Comparison of ENCODE assay signal across 21 cellular contexts in the genomic region with DNA sequence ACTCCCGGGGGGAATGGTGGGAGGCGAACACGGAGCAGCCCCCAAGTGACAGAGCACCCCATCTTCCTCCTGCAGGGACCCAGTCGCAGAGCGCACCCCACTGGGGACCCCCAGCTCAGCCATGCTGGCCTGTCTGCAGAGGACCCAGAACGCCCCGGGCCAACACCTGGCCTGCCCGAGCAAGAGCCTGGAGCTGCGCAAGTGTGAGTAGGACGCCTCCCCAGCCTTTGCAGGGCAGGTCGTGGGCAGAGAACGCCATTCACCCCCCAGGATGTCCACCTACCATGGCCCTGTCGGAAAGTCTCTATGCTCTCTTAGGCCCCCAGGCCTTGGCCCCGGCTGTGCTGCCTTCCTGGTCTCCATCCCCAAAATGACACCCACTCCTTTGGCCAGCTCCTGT. TPM values are rescaled to one million over a fixed set of nuclear protein-coding genes. Genes with fewer than 3 reads are reported as not detected.
DNase-seq lines count a peak whose midpoint lies in the region; ATAC-seq, FAIRE-seq and TF ChIP-seq lines count a peak whose summit lies in the region.
"Had no signal": no experiment of that assay in that cellular context is flagged by ENCODE, and none has a peak within 500 bp of the region (broad histone marks: within the 10 kb centered on the region; RNA-seq: fewer than 3 reads in every experiment).

No MANE protein-coding gene starts in this region.

- CTCF ChIA-PET in HepG2 (lab: Yijun Ruan, JAX; ENCODE audit: low intra/inter-chr PET ratio, low total read pairs) = no interaction called here

- no peaks in the 10 kb centered on the region for H3K27me3 ChIP-seq in right lobe of liver
- H3K27me3 ChIP-seq in HepG2 (ENCODE audit: control insufficient read depth in 1 of 2, insufficient read depth in 2 of 2, low read length in 2 of 2) = no peaks in the 10 kb centered on the region
- no peaks in the 10 kb centered on the region for H3K27me3 ChIP-seq in heart left ventricle
- H3K27me3 ChIP-seq in osteoblast (ENCODE audit: insufficient read depth, low read length) = no peaks in the 10 kb centered on the region
- H3K27me3 ChIP-seq in aorta (ENCODE audit: control insufficient read depth in 1 of 2, insufficient read depth in 2 of 2, low read length in 1 of 2) = peaks cover 0 to 3% of the 10 kb centered on the region in 2 donors
- H3K27me3 ChIP-seq: SJCRH30 had no signal

- no peaks in the 10 kb centered on the region for H3K79me2 ChIP-seq in HepG2 (ENCODE audit: insufficient read depth, low read length)
- H3K79me2 ChIP-seq in osteoblast (ENCODE audit: insufficient read depth, low read length) = no peaks in the 10 kb centered on the region

- H3K27me3 Mint-ChIP-seq in activated T-cell treated with anti-CD3 and anti-CD28 coated beads, Interleukin-2, amount 50 U/mL, for 24 hours = peaks cover 5% of the 10 kb centered on the region
- no peaks in the 10 kb centered on the region for H3K27me3 Mint-ChIP-seq in osteocyte (ENCODE audit: unreplicated experiment)
- H3K27me3 Mint-ChIP-seq: activated naive CD4-positive, alpha-beta T cell treated with anti-CD3 and anti-CD28 coated beads, Interleukin-2, amount 50 U/mL, for 24 hours; central memory CD8-positive, alpha-beta T cell had no signal

- TF ChIP-seq POLR2A in right lobe of liver (IDR thresholded peaks at IDR 0.05) = no peak
- no peak for TF ChIP-seq POLR2A in HepG2 (IDR thresholded peaks at IDR 0.05; ENCODE audit: insufficient read depth in 1 of 2, low read depth in 2 of 2, low read length in 2 of 2)
- no peak for TF ChIP-seq POLR2A in heart left ventricle (IDR thresholded peaks at IDR 0.05)

- H3K4me3 ChIP-seq in right lobe of liver (no peak overlapping the region), HepG2 (replicated peaks in 1 of 3; ENCODE audit: insufficient read depth in 1 of 3, low read depth in 2 of 3, low read length in 3 of 3) (no peak overlapping the region), heart left ventricle (no peak overlapping the region), osteoblast (ENCODE audit: insufficient read depth, low read length) (no peak overlapping the region), aorta (ENCODE audit: low read length in 2 of 2) (no peak overlapping the region)
- H3K4me3 ChIP-seq: GM23338, SJCRH30 had no signal

- no peaks in the 10 kb centered on the region for H3K4me1 Mint-ChIP-seq in activated T-cell treated with anti-CD3 and anti-CD28 coated beads, Interleukin-2, amount 50 U/mL, for 24 hours (ENCODE audit: low read depth)
- no peaks in the 10 kb centered on the region for H3K4me1 Mint-ChIP-seq in osteocyte (ENCODE audit: unreplicated experiment)
- H3K4me1 Mint-ChIP-seq: activated naive CD4-positive, alpha-beta T cell treated with anti-CD3 and anti-CD28 coated beads, Interleukin-2, amount 50 U/mL, for 24 hours; central memory CD8-positive, alpha-beta T cell; T-helper 17 cell had no signal

- no peak overlapping the region for H3K27ac Mint-ChIP-seq in activated T-cell treated with anti-CD3 and anti-CD28 coated beads, Interleukin-2, amount 50 U/mL, for 24 hours
- no peak overlapping the region for H3K27ac Mint-ChIP-seq in osteocyte (ENCODE audit: unreplicated experiment)
- H3K27ac Mint-ChIP-seq: activated naive CD4-positive, alpha-beta T cell treated with anti-CD3 and anti-CD28 coated beads, Interleukin-2, amount 50 U/mL, for 24 hours; GM23338; T-helper 17 cell had no signal

- POLR2A ChIA-PET in HepG2 (lab: Yijun Ruan, JAX) = no interaction called here

- ATAC-seq in right lobe of liver = no peak
- ATAC-seq in HepG2 = no peak
- ATAC-seq in heart left ventricle = no peak
- no peak for ATAC-seq in aorta (ENCODE audit: low FRiP score)
- ATAC-seq: foreskin keratinocyte, GM23338, T-helper 17 cell had no signal

- no TSS peak for BruUV-seq in HepG2 (replicated peaks; lab: Mats Ljungman, UMichigan)

- in situ Hi-C loops in HepG2 (cut with HindIII; ENCODE audit: extremely low pct_ligation_motif_present, low pct_unique_long_range_greater_than_20kb) = no loop called here

- H3K9ac ChIP-seq in HepG2 (ENCODE audit: insufficient read depth, low read depth, low read length) = no peak overlapping the region

- TF ChIP-seq EP300 in HepG2 (IDR thresholded peaks at IDR 0.05; ENCODE audit: low read depth in 2 of 2, low read length in 2 of 2) (no peak), HepG2 (CRISPR knock-in tag; IDR thresholded peaks at IDR 0.05; ENCODE audit: borderline replicate concordance) (no peak)

- H4K20me1 ChIP-seq in HepG2 (ENCODE audit: insufficient read depth, low read length) (no peaks in the 10 kb centered on the region), osteoblast (ENCODE audit: insufficient read depth, low read length) (no peaks in the 10 kb centered on the region)

- TF ChIP-seq RAD21 in HepG2 (CRISPR knock-in tag; IDR thresholded peaks at IDR 0.05) = no peak

- H3K4me2 ChIP-seq in HepG2 (ENCODE audit: low read depth, low read length) (no peak overlapping the region), osteoblast (ENCODE audit: insufficient read depth, low read length) (no peak overlapping the region)
- H3K4me2 ChIP-seq: GM23338 had no signal

- H2AFZ ChIP-seq in HepG2 (ENCODE audit: low read length) (no peak overlapping the region), osteoblast (ENCODE audit: low read length) (no peak overlapping the region)
- H2AFZ ChIP-seq: GM23338 had no signal

- FAIRE-seq in HepG2 (lab: Jason Lieb, UNC) = no peak
- FAIRE-seq: astrocyte had no signal

- no peak overlapping the region for H3K27ac ChIP-seq in right lobe of liver
- H3K27ac ChIP-seq in HepG2 (ENCODE audit: extremely low read length, insufficient read depth, low read length) = no peak overlapping the region
- no peak overlapping the region for H3K27ac ChIP-seq in heart left ventricle
- no peak overlapping the region for H3K27ac ChIP-seq in osteoblast (ENCODE audit: low read depth, low read length)
- no peak overlapping the region for H3K27ac ChIP-seq in aorta (ENCODE audit: low read depth in 1 of 2, low read length in 2 of 2)
- H3K27ac ChIP-seq: foreskin keratinocyte, SJCRH30 had no signal

- H3K4me1 ChIP-seq in right lobe of liver (peaks cover 0 to 11% (median 5%) of the 10 kb centered on the region in 4 donors), HepG2 (ENCODE audit: insufficient read depth, low read length) (peaks cover 56% of the 10 kb centered on the region), heart left ventricle (peaks cover 0 to 15% (median 0%) of the 10 kb centered on the region in 12 donors), osteoblast (ENCODE audit: insufficient read depth, low read length) (no peaks in the 10 kb centered on the region), aorta (ENCODE audit: control insufficient read depth in 1 of 2, insufficient read depth in 2 of 2, low read length in 2 of 2) (no peaks in the 10 kb centered on the region)
- H3K4me1 ChIP-seq: foreskin keratinocyte, SJCRH30 had no signal

- intact Hi-C loops in right lobe of liver (cut with DNase I) (no loop called here), HepG2 (cut with micrococcal nuclease; ENCODE audit: unreplicated experiment) (no loop called here), heart left ventricle (cut with DNase I) (no loop called here), aorta (cut with DNase I) (no loop called here)

- H3K9me3 ChIP-seq in right lobe of liver (no peaks in the 10 kb centered on the region), HepG2 (ENCODE audit: low read length) (no peaks in the 10 kb centered on the region), heart left ventricle (no peaks in the 10 kb centered on the region), osteoblast (ENCODE audit: low read depth, low read length) (no peaks in the 10 kb centered on the region), aorta (ENCODE audit: control insufficient read depth, low read length) (no peaks in the 10 kb centered on the region)
- H3K9me3 ChIP-seq: SJCRH30 had no signal

- TF ChIP-seq CTCF in right lobe of liver (IDR thresholded peaks at IDR 0.05) (no peak), HepG2 (CRISPR knock-in tag; IDR thresholded peaks at IDR 0.05) (no peak), heart left ventricle (IDR thresholded peaks at IDR 0.05) (no peak), osteoblast (IDR thresholded peaks at IDR 0.05; ENCODE audit: extremely low read depth, low read depth, low read length) (no peak), osteocyte (IDR thresholded peaks at IDR 0.05) (no peak)

- H3K9me3 Mint-ChIP-seq in activated T-cell treated with anti-CD3 and anti-CD28 coated beads, Interleukin-2, amount 50 U/mL, for 24 hours = no peaks in the 10 kb centered on the region
- no peaks in the 10 kb centered on the region for H3K9me3 Mint-ChIP-seq in osteocyte (ENCODE audit: unreplicated experiment)
- H3K9me3 Mint-ChIP-seq: activated naive CD4-positive, alpha-beta T cell treated with anti-CD3 and anti-CD28 coated beads, Interleukin-2, amount 50 U/mL, for 24 hours; central memory CD8-positive, alpha-beta T cell; GM23338 had no signal

- 80% methylated on average over 2 of the region's 14 CpGs for WGBS in right lobe of liver (ENCODE audit: insufficient coverage, low coverage, low lambda C conversion rate, missing lambda C conversion rate)
- WGBS in HepG2 (ENCODE audit: low lambda C conversion rate) = 100% methylated on average over 8 of the region's 14 CpGs
- 95 to 96% (median 96%) methylated on average over 8 to 14 of the region's 14 CpGs for WGBS in heart left ventricle, 4 donors
- 93 to 95% methylated on average over 14 of the region's 14 CpGs for WGBS in aorta, 2 donors

- H3K4me3 Mint-ChIP-seq in activated T-cell treated with anti-CD3 and anti-CD28 coated beads, Interleukin-2, amount 50 U/mL, for 24 hours = no peak overlapping the region
- no peak overlapping the region for H3K4me3 Mint-ChIP-seq in osteocyte (ENCODE audit: unreplicated experiment)
- H3K4me3 Mint-ChIP-seq: activated naive CD4-positive, alpha-beta T cell treated with anti-CD3 and anti-CD28 coated beads, Interleukin-2, amount 50 U/mL, for 24 hours; central memory CD8-positive, alpha-beta T cell; GM23338; T-helper 17 cell had no signal

- no peaks in the 10 kb centered on the region for H3K36me3 Mint-ChIP-seq in activated T-cell treated with anti-CD3 and anti-CD28 coated beads, Interleukin-2, amount 50 U/mL, for 24 hours (ENCODE audit: low read depth)
- H3K36me3 Mint-ChIP-seq in osteocyte (ENCODE audit: unreplicated experiment) = no peaks in the 10 kb centered on the region
- H3K36me3 Mint-ChIP-seq: activated naive CD4-positive, alpha-beta T cell treated with anti-CD3 and anti-CD28 coated beads, Interleukin-2, amount 50 U/mL, for 24 hours had no signal

- H3K36me3 ChIP-seq in right lobe of liver (no peaks in the 10 kb centered on the region), HepG2 (replicated peaks in 1 of 2; ENCODE audit: control insufficient read depth in 1 of 2, insufficient read depth in 2 of 2, low read length in 2 of 2) (peaks cover 2 to 3% of the 10 kb centered on the region in 2 experiments; a peak in 3 of 5 replicates), heart left ventricle (no peaks in the 10 kb centered on the region), osteoblast (ENCODE audit: insufficient read depth, low read length) (no peaks in the 10 kb centered on the region), aorta (ENCODE audit: control insufficient read depth in 1 of 2, insufficient read depth in 2 of 2, low read length in 1 of 2) (no peaks in the 10 kb centered on the region)

- DNase-seq in right lobe of liver = peak in 2 of 3 donors; percentile 39 to 45
- no peak for DNase-seq in HepG2 (ENCODE audit: low spot score)
- DNase-seq in heart left ventricle = peak in 3 of 5 donors; percentile 14 to 54 (median 17)
- peak; percentile 26 for DNase-seq in osteoblast (ENCODE audit: insufficient read length, low spot score, missing footprints)
- peak; percentile 31 to 52 for DNase-seq in aorta
- no peak for DNase-seq in activated T-cell treated with anti-CD3 and anti-CD28 coated beads, Interleukin-2, amount 50 U/mL, for 24 hours
- DNase-seq in osteocyte (ENCODE audit: extremely low spot score, unreplicated experiment) = no peak
- DNase-seq in ecto neural progenitor cell (ENCODE audit: low spot score) = no peak
- DNase-seq: activated CD4-positive, alpha-beta T cell treated with anti-CD3 and anti-CD28 coated beads, Interleukin-2, amount 50 U/mL, for 48 hours; effector CD8-positive, alpha-beta T cell; foreskin keratinocyte; hypothalamus; NCI-H1048; NCI-H187; NCI-H774; SJCRH30 had no signal

RNA-seq across cellular contexts. Expression of gene FAM222A, which starts 30.4 kb away (rescaled TPM):
- 1 to 10 TPM in 5 of 6 experiments, under 1 TPM in 1; 0.34 to 4.3 (median 1.2) TPM for total RNA-seq in right lobe of liver
- 7.2 and 9.6 TPM in 2 replicates for total RNA-seq in HepG2 (2016; rRNA removed; fragmentation: Illumina TruSeq; extraction: Trizol)
- total RNA-seq in HepG2 (2016; cell fraction: cytosol; rRNA removed; fragmentation: Illumina TruSeq; extraction: Trizol; ENCODE audit: low read depth) = 1.9 and 2.5 TPM in 2 replicates
- 5.6 and 8.3 TPM in 2 replicates for total RNA-seq in HepG2 (2016; cell fraction: insoluble cytoplasmic fraction; rRNA removed; fragmentation: Illumina TruSeq; extraction: Trizol)
- total RNA-seq in HepG2 (2016; cell fraction: membrane; rRNA removed; fragmentation: Illumina TruSeq; extraction: Trizol) = 7.5 TPM in 2 replicates
- 7.0 and 7.5 TPM in 2 replicates for total RNA-seq in HepG2 (2016; cell fraction: nucleus; rRNA removed; fragmentation: Illumina TruSeq; extraction: Trizol)
- polyA plus RNA-seq in HepG2 (2011; rRNA removed) = 2.7 and 3.7 TPM in 2 replicates
- polyA plus RNA-seq in HepG2 (2011; cell fraction: cytosol; rRNA removed) = 2.0 and 3.0 TPM in 2 replicates
- polyA plus RNA-seq in HepG2 (2011; cell fraction: nucleus; rRNA removed) = 3.8 and 4.7 TPM in 2 replicates
- polyA plus RNA-seq in HepG2 (2012) = 2.5 and 2.9 TPM in 2 replicates
- 2.5 and 2.6 TPM in 2 replicates for polyA plus RNA-seq in HepG2 (2016; cell fraction: cytosol; fragmentation: Illumina TruSeq; extraction: Trizol; ENCODE audit: low read depth)
- 9.4 and 11.8 TPM in 2 replicates for polyA plus RNA-seq in HepG2 (2016; cell fraction: insoluble cytoplasmic fraction; fragmentation: Illumina TruSeq; extraction: Trizol; ENCODE audit: low read depth)
- polyA plus RNA-seq in HepG2 (2016; cell fraction: membrane; fragmentation: Illumina TruSeq; extraction: Trizol; ENCODE audit: low read depth) = 8.4 and 9.5 TPM in 2 replicates
- polyA plus RNA-seq in HepG2 (2016; cell fraction: nucleus; fragmentation: Illumina TruSeq; extraction: Trizol; ENCODE audit: insufficient read depth, low read depth) = 9.3 and 9.9 TPM in 2 replicates
- polyA minus RNA-seq in HepG2 (2011; rRNA and poly(A)+ RNA removed; ENCODE audit: low replicate concordance) = 2.9 and 8.9 TPM in 2 replicates
- polyA minus RNA-seq in HepG2 (2011; cell fraction: cytosol; rRNA and poly(A)+ RNA removed) = 3.6 and 4.0 TPM in 2 replicates
- 7.9 and 8.2 TPM in 2 replicates for polyA minus RNA-seq in HepG2 (2011; cell fraction: nucleus; rRNA and poly(A)+ RNA removed)
- 10 to 100 TPM in 6 of 9 donors, 1 to 10 TPM in 3; 3.5 to 45.8 (median 11.2) TPM for total RNA-seq in heart left ventricle
- polyA plus RNA-seq in heart left ventricle = 1 to 10 TPM; 4.1 to 9.4 TPM
- total RNA-seq in osteoblast = 0.29 and 0.36 TPM in 2 replicates
- total RNA-seq in aorta = under 1 TPM; 0.48 to 0.52 TPM
- under 1 TPM; 0.25 to 0.28 TPM for polyA plus RNA-seq in aorta
- total RNA-seq in osteocyte = 1.2 and 1.5 TPM in 2 replicates

Comparison
In these comparisons a context has a peak if more than half of its experiments do, and no peak if none do; other contexts are left out.
1. DNase-seq: peak in right lobe of liver (2 of 3), heart left ventricle (3 of 5), osteoblast (single experiment) and aorta (2 of 2); none in HepG2 (single experiment), activated T-cell treated with anti-CD3 and anti-CD28 coated beads, Interleukin-2, amount 50 U/mL, for 24 hours (single experiment), osteocyte (single experiment) and ecto neural progenitor cell (single experiment).